In genomic region chr1:220552672-220553258, GRCh38 we compare ENCODE assay signal across 18 cellular contexts. TPM values are rescaled to one million over a fixed set of nuclear protein-coding genes. Genes with fewer than 3 reads are reported as not detected.
"Had no signal": no experiment of that assay in that cellular context is flagged by ENCODE, and none has a peak within 500 bp of the region (broad histone marks: within the 10 kb centered on the region; RNA-seq: fewer than 3 reads in every experiment).

No MANE protein-coding gene starts in this region.

- H3K9me3 ChIP-seq: left ventricle myocardium inferior, psoas muscle, sigmoid colon, upper lobe of left lung had no signal

- H3K27ac Mint-ChIP-seq: activated CD4-positive, alpha-beta T cell treated with anti-CD3 and anti-CD28 coated beads, Interleukin-2, amount 10 ng/mL, durations not matched to agents 7 days and 5 days; activated naive CD4-positive, alpha-beta T cell treated with anti-CD3 and anti-CD28 coated beads for 36 hours; activated T-helper 17 cell treated with anti-CD3 and anti-CD28 coated beads, Interleukin-2, amount 50 U/mL, for 72 hours; nephron progenitor cell; stimulated activated naive CD8-positive, alpha-beta T cell treated with anti-CD3 and anti-CD28 coated beads, Interleukin-15, Interleukin-2, amounts not matched to agents 100 ng/mL and 50 ng/mL, for 24 hours had no signal

- H3K4me3 Mint-ChIP-seq: activated CD4-positive, alpha-beta T cell treated with anti-CD3 and anti-CD28 coated beads, Interleukin-2, amount 10 ng/mL, durations not matched to agents 7 days and 5 days; activated naive CD4-positive, alpha-beta T cell treated with anti-CD3 and anti-CD28 coated beads for 36 hours; activated T-helper 17 cell treated with anti-CD3 and anti-CD28 coated beads, Interleukin-2, amount 50 U/mL, for 72 hours; nephron progenitor cell; stimulated activated naive CD8-positive, alpha-beta T cell treated with anti-CD3 and anti-CD28 coated beads, Interleukin-15, Interleukin-2, amounts not matched to agents 100 ng/mL and 50 ng/mL, for 24 hours had no signal

- H3K9me3 Mint-ChIP-seq: activated CD4-positive, alpha-beta T cell treated with anti-CD3 and anti-CD28 coated beads, Interleukin-2, amount 10 ng/mL, durations not matched to agents 7 days and 5 days; activated naive CD4-positive, alpha-beta T cell treated with anti-CD3 and anti-CD28 coated beads for 36 hours; activated T-helper 17 cell treated with anti-CD3 and anti-CD28 coated beads, Interleukin-2, amount 50 U/mL, for 72 hours; nephron progenitor cell; stimulated activated naive CD8-positive, alpha-beta T cell treated with anti-CD3 and anti-CD28 coated beads, Interleukin-15, Interleukin-2, amounts not matched to agents 100 ng/mL and 50 ng/mL, for 24 hours had no signal

- H3K4me1 ChIP-seq: psoas muscle, upper lobe of left lung had no signal

- H3K4me3 ChIP-seq: coronary artery, left ventricle myocardium inferior, psoas muscle, sigmoid colon, upper lobe of left lung had no signal

- DNase-seq: activated CD4-positive, alpha-beta T cell treated with anti-CD3 and anti-CD28 coated beads, Interleukin-2, amount 10 ng/mL, durations not matched to agents 7 days and 5 days; activated CD4-positive, CD25-positive, alpha-beta regulatory T cell; activated naive CD4-positive, alpha-beta T cell treated with anti-CD3 and anti-CD28 coated beads for 36 hours; activated T-cell treated with anti-CD3 and anti-CD28 coated beads for 4 hours; central memory CD4-positive, alpha-beta T cell; effector CD4-positive, alpha-beta T cell; glutamatergic neuron; left ventricle myocardium inferior; nephron progenitor cell; psoas muscle; sigmoid colon; stimulated activated CD4-positive, alpha-beta T cell treated with anti-CD3 and anti-CD28 coated beads, Interleukin-2, amount 100 ng/mL, for 48 hours; upper lobe of left lung had no signal

- H3K27me3 ChIP-seq: sigmoid colon, upper lobe of left lung had no signal

- H3K27me3 Mint-ChIP-seq: stimulated activated naive CD8-positive, alpha-beta T cell treated with anti-CD3 and anti-CD28 coated beads, Interleukin-15, Interleukin-2, amounts not matched to agents 100 ng/mL and 50 ng/mL, for 24 hours had no signal

- H3K27ac ChIP-seq: coronary artery, left ventricle myocardium inferior, psoas muscle, sigmoid colon, upper lobe of left lung had no signal

- H3K36me3 ChIP-seq: left ventricle myocardium inferior, sigmoid colon, upper lobe of left lung had no signal

- H3K4me1 Mint-ChIP-seq: activated CD4-positive, alpha-beta T cell treated with anti-CD3 and anti-CD28 coated beads, Interleukin-2, amount 10 ng/mL, durations not matched to agents 7 days and 5 days; activated T-helper 17 cell treated with anti-CD3 and anti-CD28 coated beads, Interleukin-2, amount 50 U/mL, for 72 hours; nephron progenitor cell had no signal

RNA-seq across cellular contexts. Expression of gene MARK1, which starts 24.8 kb away (rescaled TPM):
- total RNA-seq: activated CD4-positive, alpha-beta T cell treated with anti-CD3 and anti-CD28 coated beads, Interleukin-2, amount 10 ng/mL, durations not matched to agents 7 days and 5 days; activated CD8-positive, alpha-beta memory T cell treated with anti-CD3 and anti-CD28 coated beads for 36 hours; activated naive CD4-positive, alpha-beta T cell treated with anti-CD3 and anti-CD28 coated beads for 36 hours; T-helper 1 cell treated with Interleukin-12 subunit alpha and Interleukin-12 subunit beta and Interleukin-4 antibody, amounts not matched to agents 30 ng/mL and 1 ng/mL, for 36 hours had no signal
